In the genomic region with DNA sequence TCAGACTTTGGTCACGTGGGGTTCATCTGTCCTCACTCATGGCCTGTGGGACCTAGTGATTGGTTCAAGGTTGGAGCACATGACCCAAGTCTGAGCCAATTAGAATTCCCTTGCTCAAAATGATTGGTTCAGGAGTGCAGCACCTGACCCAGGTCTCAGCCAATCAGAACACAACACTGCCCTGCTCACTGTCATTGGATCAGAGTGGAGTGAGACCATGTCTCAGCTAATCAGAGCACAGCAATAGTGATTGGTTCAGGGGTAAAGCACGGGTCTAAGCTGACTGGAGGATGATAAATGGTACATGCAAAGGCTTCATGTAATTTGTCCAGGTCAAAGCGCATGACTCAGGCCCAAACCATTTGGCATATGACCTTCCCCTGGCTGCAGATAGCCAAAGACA, we compare ENCODE assay signal across 8 cellular contexts.
DNase-seq lines count a peak whose midpoint lies in the region; ATAC-seq and TF ChIP-seq lines count a peak whose summit lies in the region.

No MANE protein-coding gene starts in this region.

- H3K27ac ChIP-seq in HEK293 (ENCODE audit: extremely low read depth, low read depth, low read length) (no peak overlapping the region), layer of hippocampus (ENCODE audit: low read depth, low read length) (peak overlapping the region; percentile 98), Peyer's patch (peak overlapping the region in 1 of 4 donors; percentile 25)

- peaks cover 7% of the 10 kb centered on the region for H3K36me3 Mint-ChIP-seq in activated naive CD8-positive, alpha-beta T cell

- TF ChIP-seq CTCF in BE2C (IDR thresholded peaks at IDR 0.05; ENCODE audit: low read depth, low read length) (no peak), HEK293 (tag by site-specific recombination; IDR thresholded peaks at IDR 0.05) (no peak), Peyer's patch (IDR thresholded peaks at IDR 0.05) (no peak)

- H3K9me3 Mint-ChIP-seq in activated naive CD8-positive, alpha-beta T cell (ENCODE audit: low read depth) = no peaks in the 10 kb centered on the region

- H3K4me3 ChIP-seq in BE2C (ENCODE audit: low read depth, low read length) (no peak overlapping the region), HEK293 (ENCODE audit: low read depth, low read length) (no peak overlapping the region), Peyer's patch (no peak overlapping the region)

- H3K4me1 ChIP-seq in BE2C (no peaks in the 10 kb centered on the region), HEK293 (ENCODE audit: control insufficient read depth, insufficient read depth, low read length) (no peaks in the 10 kb centered on the region), Peyer's patch (peaks cover 0 to 35% (median 29%) of the 10 kb centered on the region in 4 donors)

- DNase-seq in BE2C = peak; percentile 41
- no peak for DNase-seq in Kasumi-1 (lab: John Stamatoyannopoulos, UW)
- DNase-seq in Peyer's patch = no peak
- no peak for DNase-seq in NCI-H1436 (lab: John Stamatoyannopoulos, UW)

- H3K27me3 ChIP-seq in BE2C (no peaks in the 10 kb centered on the region), layer of hippocampus (ENCODE audit: control insufficient read depth, insufficient read depth, low read length) (no peaks in the 10 kb centered on the region), Peyer's patch (no peaks in the 10 kb centered on the region)

- no peak overlapping the region for H3K4me3 Mint-ChIP-seq in activated naive CD8-positive, alpha-beta T cell

- H3K4me1 Mint-ChIP-seq in activated naive CD8-positive, alpha-beta T cell (ENCODE audit: low read depth) = peaks cover 48% of the 10 kb centered on the region

- H3K36me3 ChIP-seq in BE2C (no peaks in the 10 kb centered on the region), HEK293 (ENCODE audit: control insufficient read depth in 2 of 2, insufficient read depth in 1 of 2, low read length in 2 of 2) (peaks cover 0 to 8% of the 10 kb centered on the region in 2 experiments; a peak in 1 of 3 replicates), Peyer's patch (no peaks in the 10 kb centered on the region)

- no peaks in the 10 kb centered on the region for H3K27me3 Mint-ChIP-seq in activated naive CD8-positive, alpha-beta T cell

- CTCF ChIA-PET in HEK293 (lab: Yijun Ruan, JAX) = no interaction called here

- no peak for ATAC-seq in HG02852 (IDR thresholded peaks at IDR 0.05; ENCODE audit: unreplicated experiment)

- H3K27ac Mint-ChIP-seq in activated naive CD8-positive, alpha-beta T cell = peak overlapping the region; percentile 41

- POLR2A ChIA-PET in HEK293 (lab: Yijun Ruan, JAX) = no interaction called here

- H3K9me3 ChIP-seq in BE2C (no peaks in the 10 kb centered on the region), HEK293 (ENCODE audit: control insufficient read depth, insufficient read depth, low read depth, low read length) (no peaks in the 10 kb centered on the region), Peyer's patch (no peaks in the 10 kb centered on the region)

- no peak for TF ChIP-seq POLR2A in Peyer's patch (IDR thresholded peaks at IDR 0.05)

TF ChIP-seq in HEK293, 187 proteins besides CTCF, POLR2A, EP300 and RAD21:
- TF ChIP-seq SP2 (tag by site-specific recombination; IDR thresholded peaks at IDR 0.05) = peak; percentile 58
- no peak for TF ChIP-seq ZNF521 (tag by site-specific recombination; IDR thresholded peaks at IDR 0.05)
